In the genomic region with DNA sequence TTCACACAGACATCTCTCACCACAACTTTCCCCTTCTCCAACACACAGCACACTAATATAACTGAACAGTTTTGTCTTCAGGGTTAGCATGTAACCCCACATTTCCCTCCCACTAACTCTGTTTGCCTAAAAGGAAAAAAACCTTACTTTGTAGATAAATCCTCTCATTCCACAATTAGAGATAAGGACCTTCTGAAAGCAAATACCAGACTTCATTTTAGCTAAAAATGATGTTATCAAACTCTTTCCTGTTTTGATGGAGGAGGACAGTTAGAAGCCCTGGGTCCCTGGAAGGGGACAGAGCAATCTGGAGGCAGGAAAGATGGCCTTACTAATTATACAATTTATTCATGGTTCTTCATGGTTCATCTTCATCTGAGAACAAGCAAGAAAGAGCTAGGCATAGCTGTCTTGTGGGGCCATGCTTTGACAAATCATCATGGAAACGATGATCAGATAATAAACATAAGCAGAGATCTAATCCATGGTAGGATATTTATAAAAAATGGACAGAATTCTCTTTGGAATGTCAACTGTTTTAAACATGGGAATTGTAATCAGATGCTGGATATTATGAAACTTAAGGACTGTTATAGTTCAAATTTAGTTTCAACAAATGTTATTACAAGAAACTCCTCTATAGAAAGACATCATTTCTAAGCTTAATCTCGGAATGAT, we compare ENCODE assay signal across 19 cellular contexts.
"Had no signal": no experiment of that assay in that cellular context is flagged by ENCODE, and none has a peak within 500 bp of the region (broad histone marks: within the 10 kb centered on the region; RNA-seq: fewer than 3 reads in every experiment).

No MANE protein-coding gene starts in this region.

- FAIRE-seq: colon had no signal

- H3K27ac ChIP-seq: cardiac muscle cell, esophagus squamous epithelium, gastrocnemius medialis, heart right ventricle, psoas muscle, suprapubic skin, upper lobe of left lung, VCaP had no signal

- H3K9me3 Mint-ChIP-seq: activated naive CD8-positive, alpha-beta T cell treated with anti-CD3 and anti-CD28 coated beads, Interleukin-2, amount 50 U/mL, for 24 hours had no signal

- H3K4me3 ChIP-seq: cardiac muscle cell, esophagus squamous epithelium, gastrocnemius medialis, heart right ventricle, psoas muscle, suprapubic skin, upper lobe of left lung had no signal

- H3K27me3 ChIP-seq: cardiac muscle cell, esophagus squamous epithelium, gastrocnemius medialis, heart right ventricle, suprapubic skin, upper lobe of left lung had no signal

- H3K4me3 Mint-ChIP-seq: activated naive CD8-positive, alpha-beta T cell treated with anti-CD3 and anti-CD28 coated beads, Interleukin-2, amount 50 U/mL, for 24 hours had no signal

- H3K27me3 Mint-ChIP-seq: activated naive CD8-positive, alpha-beta T cell treated with anti-CD3 and anti-CD28 coated beads, Interleukin-2, amount 50 U/mL, for 24 hours had no signal

- H3K4me1 ChIP-seq: gastrocnemius medialis, psoas muscle had no signal

- ATAC-seq: activated naive CD8-positive, alpha-beta T cell treated with anti-CD3 and anti-CD28 coated beads, Interleukin-2, amount 50 U/mL, for 24 hours; gastrocnemius medialis; heart right ventricle; left lobe of liver; psoas muscle; sciatic nerve had no signal

- H3K9me3 ChIP-seq: esophagus squamous epithelium, gastrocnemius medialis, heart right ventricle, psoas muscle, suprapubic skin, upper lobe of left lung had no signal

- H3K36me3 ChIP-seq: cardiac muscle cell, esophagus squamous epithelium, gastrocnemius medialis, heart right ventricle, suprapubic skin, upper lobe of left lung had no signal

- H3K27ac Mint-ChIP-seq: activated naive CD8-positive, alpha-beta T cell treated with anti-CD3 and anti-CD28 coated beads, Interleukin-2, amount 50 U/mL, for 24 hours had no signal

- DNase-seq: activated CD4-positive, alpha-beta T cell treated with anti-CD3 and anti-CD28 coated beads for 48 hours; activated gamma-delta T cell; activated naive CD8-positive, alpha-beta T cell treated with anti-CD3 and anti-CD28 coated beads, Interleukin-2, amount 50 U/mL, for 24 hours; esophagus squamous epithelium; gastrocnemius medialis; heart right ventricle; islet precursor cell; mesenchymal stem cell; psoas muscle; stimulated activated CD4-positive, alpha-beta T cell treated with anti-CD3 and anti-CD28 coated beads, Interleukin-2, amount 100 ng/mL, for 24 hours; stimulated activated naive CD4-positive, alpha-beta T cell treated with Interleukin-2 at 50 U/mL for 16 hours; T-helper 9 cell; upper lobe of left lung had no signal
